38 cellular contexts compared by ENCODE assay signal in the genomic region with DNA sequence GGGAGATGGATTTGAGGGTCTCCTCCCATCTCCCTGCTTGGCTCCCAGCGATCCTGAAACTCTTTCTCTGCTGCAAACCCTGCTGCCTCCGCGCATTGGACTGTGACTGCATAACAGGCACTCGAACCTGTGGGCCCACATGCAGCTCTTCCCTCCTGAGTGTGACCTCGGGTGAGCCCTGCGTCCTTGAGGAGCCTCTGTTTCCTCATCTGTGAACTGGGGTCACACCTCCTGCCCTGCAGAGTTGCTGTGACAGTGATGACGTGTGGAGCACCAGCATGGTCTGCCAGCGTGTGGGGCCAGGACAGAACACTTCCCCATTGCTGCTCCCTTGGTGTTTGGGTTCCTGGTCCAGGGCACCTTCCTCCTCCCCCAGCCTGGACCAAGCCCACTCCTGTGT. TPM values are rescaled to one million over a fixed set of nuclear protein-coding genes. Genes with fewer than 3 reads are reported as not detected.
"Had no signal": no experiment of that assay in that cellular context is flagged by ENCODE, and none has a peak within 500 bp of the region (broad histone marks: within the 10 kb centered on the region; RNA-seq: fewer than 3 reads in every experiment).

No MANE protein-coding gene starts in this region.

- H3K4me3 ChIP-seq: PC-9 had no signal

- DNase-seq: activated B cell treated with CpG ODN at 0.5 μM for 24 hours; activated CD4-positive, alpha-beta memory T cell treated with anti-CD3 and anti-CD28 coated beads for 36 hours; activated CD4-positive, alpha-beta T cell treated with anti-CD3 and anti-CD28 coated beads for 4 hours; activated CD4-positive, alpha-beta T cell treated with anti-CD3 and anti-CD28 coated beads, Interleukin-2, amount 50 U/mL, for 1 hour; activated CD4-positive, CD25-positive, alpha-beta regulatory T cell treated with anti-CD3 and anti-CD28 coated beads, Interleukin-2, amount 50 U/mL, for 72 hours; activated CD8-positive, alpha-beta memory T cell treated with anti-CD3 and anti-CD28 coated beads, Interleukin-2, amount 50 U/mL, for 4 hours; activated gamma-delta T cell treated with Interleukin-2 at 50 U/mL for 16 hours; activated naive CD4-positive, alpha-beta T cell treated with anti-CD3 and anti-CD28 coated beads for 36 hours; activated naive CD8-positive, alpha-beta T cell treated with anti-CD3 and anti-CD28 coated beads for 36 hours; activated T-cell treated with anti-CD3 and anti-CD28 coated beads for 4 hours; activated T-cell treated with anti-CD3 and anti-CD28 coated beads, Interleukin-2, amount 50 U/mL, for 4 hours; amniotic stem cell; aorta; brain microvascular endothelial cell; central memory CD4-positive, alpha-beta T cell; MM.1S; NCI-H1048; NCI-H1105 treated with DMSO at 0.1 percent for 48 hours; NCI-H1436; NCI-H1694; NCI-H1930; NCI-H2081 treated with DMSO at 0.1 percent for 48 hours; NCI-H345; NCI-H524 treated with DMSO at 0.1 percent for 48 hours; PC-9; SIG-M5; SW 1271; T-helper 1 cell; T-helper 2 cell; T-helper 9 cell had no signal

- H3K27me3 ChIP-seq: brain microvascular endothelial cell had no signal

- H2AFZ ChIP-seq: PC-9 had no signal

- FAIRE-seq: RCC 7860 had no signal

- ATAC-seq: activated T-cell treated with anti-CD3 and anti-CD28 coated beads, Interleukin-2, amount 50 U/mL, for 4 hours; Right ventricle myocardium inferior had no signal

- H3K9ac ChIP-seq: KMS-11 had no signal

- H3K27ac ChIP-seq: brain microvascular endothelial cell, KMS-11, PC-9, RWPE1, VCaP had no signal

- H3K36me3 ChIP-seq: brain microvascular endothelial cell had no signal

- H3K4me2 ChIP-seq: KMS-11, PC-9 had no signal

RNA-seq across cellular contexts. Expression of a gene that starts 53.3 kb away (rescaled TPM):
- total RNA-seq: activated B cell treated with CpG ODN at 0.5 μM for 24 hours; activated naive CD4-positive, alpha-beta T cell treated with anti-CD3 and anti-CD28 coated beads for 36 hours; activated T-helper 1 cell treated with anti-CD3 and anti-CD28 coated beads, Interleukin-12 subunit alpha, Interleukin-12 subunit beta, Interleukin-2, Interleukin-4 antibody, amounts not matched to agents 30 ng/mL and 10 ng/mL and 1 ng/mL, durations not matched to agents 14 hours and 24 hours and 36 hours; LHCN-M2; OCI-LY7 had no signal
